In the genomic region with DNA sequence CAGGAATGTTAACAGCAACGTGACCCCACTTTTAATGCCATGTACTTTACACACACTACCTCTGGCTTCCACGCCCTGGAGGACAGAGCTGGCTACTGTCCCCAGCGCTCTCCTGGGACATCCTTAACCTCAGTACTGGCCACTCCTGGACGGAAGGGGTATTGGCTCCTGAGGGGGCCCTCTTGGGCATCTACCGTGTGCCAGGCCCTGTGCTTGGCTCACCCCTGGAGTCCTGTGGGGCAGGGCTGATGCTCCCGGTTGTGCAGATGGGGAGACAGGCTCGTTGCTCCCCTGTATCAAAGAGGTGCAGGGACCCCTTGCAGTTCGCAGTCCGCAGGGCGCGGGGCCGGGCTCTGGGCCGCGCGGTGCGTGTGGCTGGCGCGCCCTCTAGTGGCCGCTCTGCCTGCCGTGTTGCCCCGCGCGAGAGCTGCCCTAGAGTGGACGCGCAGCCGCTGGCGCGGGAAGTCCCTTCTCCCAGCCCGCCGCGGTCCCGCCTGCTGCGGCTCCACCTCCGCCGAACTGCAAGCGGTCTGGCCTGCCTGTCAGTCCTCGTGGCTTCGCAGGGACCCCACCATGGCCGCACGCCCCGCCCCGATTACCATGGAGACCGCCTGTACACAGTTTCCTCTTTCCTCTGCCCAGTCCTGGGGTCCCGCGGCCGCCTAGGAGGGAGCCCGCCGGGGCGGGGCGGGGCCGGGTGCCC, we compare ENCODE assay signal across 1 cellular context.
A peak's percentile ranks its signal among the peaks of the same experiment; 100 is the strongest.
TF ChIP-seq lines count a peak whose summit lies in the region.

A gene with protein sequence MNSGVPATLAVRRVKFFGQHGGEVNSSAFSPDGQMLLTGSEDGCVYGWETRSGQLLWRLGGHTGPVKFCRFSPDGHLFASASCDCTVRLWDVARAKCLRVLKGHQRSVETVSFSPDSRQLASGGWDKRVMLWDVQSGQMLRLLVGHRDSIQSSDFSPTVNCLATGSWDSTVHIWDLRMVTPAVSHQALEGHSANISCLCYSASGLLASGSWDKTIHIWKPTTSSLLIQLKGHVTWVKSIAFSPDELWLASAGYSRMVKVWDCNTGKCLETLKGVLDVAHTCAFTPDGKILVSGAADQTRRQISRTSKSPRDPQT (plus strand): TSS at position 632 of the 703 bp plus-strand sequence. CDS start 72 bp downstream, outside the sequence.

TF ChIP-seq in HepG2, 621 proteins besides CTCF, POLR2A, EP300 and RAD21 (continued from another document and continues in another):
- TF ChIP-seq, protein P1, sequence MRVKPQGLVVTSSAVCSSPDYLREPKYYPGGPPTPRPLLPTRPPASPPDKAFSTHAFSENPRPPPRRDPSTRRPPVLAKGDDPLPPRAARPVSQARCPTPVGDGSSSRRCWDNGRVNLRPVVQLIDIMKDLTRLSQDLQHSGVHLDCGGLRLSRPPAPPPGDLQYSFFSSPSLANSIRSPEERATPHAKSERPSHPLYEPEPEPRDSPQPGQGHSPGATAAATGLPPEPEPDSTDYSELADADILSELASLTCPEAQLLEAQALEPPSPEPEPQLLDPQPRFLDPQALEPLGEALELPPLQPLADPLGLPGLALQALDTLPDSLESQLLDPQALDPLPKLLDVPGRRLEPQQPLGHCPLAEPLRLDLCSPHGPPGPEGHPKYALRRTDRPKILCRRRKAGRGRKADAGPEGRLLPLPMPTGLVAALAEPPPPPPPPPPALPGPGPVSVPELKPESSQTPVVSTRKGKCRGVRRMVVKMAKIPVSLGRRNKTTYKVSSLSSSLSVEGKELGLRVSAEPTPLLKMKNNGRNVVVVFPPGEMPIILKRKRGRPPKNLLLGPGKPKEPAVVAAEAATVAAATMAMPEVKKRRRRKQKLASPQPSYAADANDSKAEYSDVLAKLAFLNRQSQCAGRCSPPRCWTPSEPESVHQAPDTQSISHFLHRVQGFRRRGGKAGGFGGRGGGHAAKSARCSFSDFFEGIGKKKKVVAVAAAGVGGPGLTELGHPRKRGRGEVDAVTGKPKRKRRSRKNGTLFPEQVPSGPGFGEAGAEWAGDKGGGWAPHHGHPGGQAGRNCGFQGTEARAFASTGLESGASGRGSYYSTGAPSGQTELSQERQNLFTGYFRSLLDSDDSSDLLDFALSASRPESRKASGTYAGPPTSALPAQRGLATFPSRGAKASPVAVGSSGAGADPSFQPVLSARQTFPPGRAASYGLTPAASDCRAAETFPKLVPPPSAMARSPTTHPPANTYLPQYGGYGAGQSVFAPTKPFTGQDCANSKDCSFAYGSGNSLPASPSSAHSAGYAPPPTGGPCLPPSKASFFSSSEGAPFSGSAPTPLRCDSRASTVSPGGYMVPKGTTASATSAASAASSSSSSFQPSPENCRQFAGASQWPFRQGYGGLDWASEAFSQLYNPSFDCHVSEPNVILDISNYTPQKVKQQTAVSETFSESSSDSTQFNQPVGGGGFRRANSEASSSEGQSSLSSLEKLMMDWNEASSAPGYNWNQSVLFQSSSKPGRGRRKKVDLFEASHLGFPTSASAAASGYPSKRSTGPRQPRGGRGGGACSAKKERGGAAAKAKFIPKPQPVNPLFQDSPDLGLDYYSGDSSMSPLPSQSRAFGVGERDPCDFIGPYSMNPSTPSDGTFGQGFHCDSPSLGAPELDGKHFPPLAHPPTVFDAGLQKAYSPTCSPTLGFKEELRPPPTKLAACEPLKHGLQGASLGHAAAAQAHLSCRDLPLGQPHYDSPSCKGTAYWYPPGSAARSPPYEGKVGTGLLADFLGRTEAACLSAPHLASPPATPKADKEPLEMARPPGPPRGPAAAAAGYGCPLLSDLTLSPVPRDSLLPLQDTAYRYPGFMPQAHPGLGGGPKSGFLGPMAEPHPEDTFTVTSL (CRISPR knock-in tag; IDR thresholded peaks at IDR 0.05; ENCODE audit: borderline replicate concordance): no peak
- TF ChIP-seq DNMT3B (CRISPR knock-in tag; conservative IDR thresholded peaks at IDR 0.05) (no peak), ZNF256 (CRISPR knock-in tag; conservative IDR thresholded peaks at IDR 0.05) (no peak), PTBP1 (IDR thresholded peaks at IDR 0.05; ENCODE audit: low read depth, low read length, poor library complexity, severe bottlenecking) (peak; percentile 49), ZNF788 (CRISPR knock-in tag; IDR thresholded peaks at IDR 0.05; ENCODE audit: borderline replicate concordance) (peak; percentile 1; the same call in 1 of the 2 replicates), EEA1 (CRISPR knock-in tag; IDR thresholded peaks at IDR 0.05; ENCODE audit: borderline replicate concordance) (0 out of 2 replicates have a peak, but pooled peaks have one; percentile 36), TSC22D2 (CRISPR knock-in tag; IDR thresholded peaks at IDR 0.05; ENCODE audit: borderline replicate concordance) (no peak), ZNF563 (CRISPR knock-in tag; IDR thresholded peaks at IDR 0.05) (peak; percentile 66; the same call in 1 of the 2 replicates), KDM5A (IDR thresholded peaks at IDR 0.05; ENCODE audit: borderline replicate concordance, low read length) (peak; percentile 84), CHD2 (IDR thresholded peaks at IDR 0.05; ENCODE audit: low read depth, low read length) (peak; percentile 37; the same call in 1 of the 2 replicates), HDAC2 (CRISPR knock-in tag; IDR thresholded peaks at IDR 0.05) (peak; percentile 32; the same call in 1 of the 2 replicates), STAG1 (CRISPR knock-in tag; IDR thresholded peaks at IDR 0.05) (peak; percentile 98), SALL1 (CRISPR knock-in tag; IDR thresholded peaks at IDR 0.05) (peak; percentile 77), SMC3 (IDR thresholded peaks at IDR 0.05; ENCODE audit: low read length) (peak; percentile 21), HDAC1 (CRISPR knock-in tag; IDR thresholded peaks at IDR 0.05) (0 out of 2 replicates have a peak, but pooled peaks have one; percentile 24), HNF4G (IDR thresholded peaks at IDR 0.05; ENCODE audit: borderline replicate concordance, low read depth, low read length) (no peak), HNF4G (CRISPR knock-in tag; IDR thresholded peaks at IDR 0.05; ENCODE audit: borderline replicate concordance, low read depth) (no peak), RCOR2 (CRISPR knock-in tag; IDR thresholded peaks at IDR 0.05) (peak; percentile 42; the same call in 1 of the 2 replicates), ZNF737 (CRISPR knock-in tag; IDR thresholded peaks at IDR 0.05; ENCODE audit: borderline replicate concordance) (no peak), KLF16 (CRISPR knock-in tag; IDR thresholded peaks at IDR 0.05) (peak in 1 of 2 experiments; percentile 32; a peak in 1 of 4 replicates), FOXA3 (CRISPR knock-in tag; IDR thresholded peaks at IDR 0.05) (peak; percentile 38), ZSCAN21 (CRISPR knock-in tag; IDR thresholded peaks at IDR 0.05; ENCODE audit: borderline replicate concordance) (peak; percentile 55; the same call in 1 of the 2 replicates), RFXAP (CRISPR knock-in tag; IDR thresholded peaks at IDR 0.05; ENCODE audit: borderline replicate concordance) (peak; percentile 37; the same call in 1 of the 2 replicates), GATAD1 (CRISPR knock-in tag; IDR thresholded peaks at IDR 0.05) (peak; percentile 59), MYC (CRISPR knock-in tag; IDR thresholded peaks at IDR 0.05; ENCODE audit: borderline replicate concordance) (peak; percentile 65; the same call in 1 of the 2 replicates), FOXP1 (IDR thresholded peaks at IDR 0.05) (no peak), FOXP1 (CRISPR knock-in tag; IDR thresholded peaks at IDR 0.05) (no peak), TCF7 (IDR thresholded peaks at IDR 0.05; ENCODE audit: low read depth) (no peak), WIZ (CRISPR knock-in tag; IDR thresholded peaks at IDR 0.05) (0 out of 2 replicates have a peak, but pooled peaks have one; percentile 63), ESRRA (CRISPR knock-in tag; IDR thresholded peaks at IDR 0.05; ENCODE audit: low read depth) (no peak), ZMYM4 (CRISPR knock-in tag; IDR thresholded peaks at IDR 0.05) (peak; percentile 52; the same call in 1 of the 2 replicates), HIVEP1 (CRISPR knock-in tag; IDR thresholded peaks at IDR 0.05) (peak; percentile 72; the same call in 1 of the 2 replicates), ZNF564 (CRISPR knock-in tag; IDR thresholded peaks at IDR 0.05) (0 out of 2 replicates have a peak, but pooled peaks have one; percentile 33), KAT8 (CRISPR knock-in tag; IDR thresholded peaks at IDR 0.05) (peak; percentile 43; the same call in 1 of the 2 replicates), MED1 (CRISPR knock-in tag; IDR thresholded peaks at IDR 0.05) (peak; percentile 28; the same call in 1 of the 2 replicates), ZNF746 (CRISPR knock-in tag; IDR thresholded peaks at IDR 0.05) (no peak), TEAD2 (CRISPR knock-in tag; IDR thresholded peaks at IDR 0.05) (no peak), NFATC3 (CRISPR knock-in tag; IDR thresholded peaks at IDR 0.05) (no peak), CC2D1A (CRISPR knock-in tag; IDR thresholded peaks at IDR 0.05) (no peak), ZNF121 (CRISPR knock-in tag; IDR thresholded peaks at IDR 0.05) (peak; percentile 20; the same call in 1 of the 2 replicates), SALL2 (CRISPR knock-in tag; IDR thresholded peaks at IDR 0.05) (peak; percentile 73), ISL2 (CRISPR knock-in tag; IDR thresholded peaks at IDR 0.05) (0 out of 2 replicates have a peak, but pooled peaks have one; percentile 33), SPEN (CRISPR knock-in tag; IDR thresholded peaks at IDR 0.05; ENCODE audit: low read depth) (0 out of 2 replicates have a peak, but pooled peaks have one; percentile 23), HOXD1 (CRISPR knock-in tag; IDR thresholded peaks at IDR 0.05) (0 out of 2 replicates have a peak, but pooled peaks have one; percentile 43), ZBTB8A (CRISPR knock-in tag; IDR thresholded peaks at IDR 0.05; ENCODE audit: borderline replicate concordance, low read depth) (no peak), ZNF619 (CRISPR knock-in tag; IDR thresholded peaks at IDR 0.05) (peak; percentile 55; the same call in 1 of the 2 replicates), ZSCAN31 (CRISPR knock-in tag; IDR thresholded peaks at IDR 0.05; ENCODE audit: low read depth) (no peak), ZNF652 (CRISPR knock-in tag; IDR thresholded peaks at IDR 0.05; ENCODE audit: borderline replicate concordance, low read depth) (no peak), ZNF879 (CRISPR knock-in tag; IDR thresholded peaks at IDR 0.05) (no peak), ZNF331 (CRISPR knock-in tag; IDR thresholded peaks at IDR 0.05) (peak; percentile 47; the same call in 1 of the 2 replicates), KDM3A (CRISPR knock-in tag; IDR thresholded peaks at IDR 0.05; ENCODE audit: low read depth) (peak; percentile 88), THAP11 (CRISPR knock-in tag; IDR thresholded peaks at IDR 0.05) (peak; percentile 64), ELF1 (CRISPR knock-in tag; IDR thresholded peaks at IDR 0.05) (peak; percentile 11; the same call in 1 of the 2 replicates), HMGA1 (CRISPR knock-in tag; conservative IDR thresholded peaks at IDR 0.05) (no peak), ZNF484 (CRISPR knock-in tag; IDR thresholded peaks at IDR 0.05; ENCODE audit: borderline replicate concordance, low read depth) (no peak)
- TF ChIP-seq, protein P2, sequence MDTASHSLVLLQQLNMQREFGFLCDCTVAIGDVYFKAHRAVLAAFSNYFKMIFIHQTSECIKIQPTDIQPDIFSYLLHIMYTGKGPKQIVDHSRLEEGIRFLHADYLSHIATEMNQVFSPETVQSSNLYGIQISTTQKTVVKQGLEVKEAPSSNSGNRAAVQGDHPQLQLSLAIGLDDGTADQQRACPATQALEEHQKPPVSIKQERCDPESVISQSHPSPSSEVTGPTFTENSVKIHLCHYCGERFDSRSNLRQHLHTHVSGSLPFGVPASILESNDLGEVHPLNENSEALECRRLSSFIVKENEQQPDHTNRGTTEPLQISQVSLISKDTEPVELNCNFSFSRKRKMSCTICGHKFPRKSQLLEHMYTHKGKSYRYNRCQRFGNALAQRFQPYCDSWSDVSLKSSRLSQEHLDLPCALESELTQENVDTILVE (CRISPR knock-in tag; IDR thresholded peaks at IDR 0.05): no peak
- TF ChIP-seq, protein P3, sequence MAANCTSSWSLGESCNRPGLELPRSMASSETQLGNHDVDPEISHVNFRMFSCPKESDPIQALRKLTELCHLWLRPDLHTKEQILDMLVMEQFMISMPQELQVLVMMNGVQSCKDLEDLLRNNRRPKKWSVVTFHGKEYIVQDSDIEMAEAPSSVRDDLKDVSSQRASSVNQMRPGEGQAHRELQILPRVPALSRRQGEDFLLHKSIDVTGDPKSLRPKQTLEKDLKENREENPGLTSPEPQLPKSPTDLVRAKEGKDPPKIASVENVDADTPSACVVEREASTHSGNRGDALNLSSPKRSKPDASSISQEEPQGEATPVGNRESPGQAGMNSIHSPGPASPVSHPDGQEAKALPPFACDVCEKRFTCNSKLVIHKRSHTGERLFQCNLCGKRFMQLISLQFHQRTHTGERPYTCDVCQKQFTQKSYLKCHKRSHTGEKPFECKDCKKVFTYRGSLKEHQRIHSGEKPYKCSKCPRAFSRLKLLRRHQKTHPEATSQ (CRISPR knock-in tag; IDR thresholded peaks at IDR 0.05; ENCODE audit: borderline replicate concordance): no peak
- TF ChIP-seq, protein P4, sequence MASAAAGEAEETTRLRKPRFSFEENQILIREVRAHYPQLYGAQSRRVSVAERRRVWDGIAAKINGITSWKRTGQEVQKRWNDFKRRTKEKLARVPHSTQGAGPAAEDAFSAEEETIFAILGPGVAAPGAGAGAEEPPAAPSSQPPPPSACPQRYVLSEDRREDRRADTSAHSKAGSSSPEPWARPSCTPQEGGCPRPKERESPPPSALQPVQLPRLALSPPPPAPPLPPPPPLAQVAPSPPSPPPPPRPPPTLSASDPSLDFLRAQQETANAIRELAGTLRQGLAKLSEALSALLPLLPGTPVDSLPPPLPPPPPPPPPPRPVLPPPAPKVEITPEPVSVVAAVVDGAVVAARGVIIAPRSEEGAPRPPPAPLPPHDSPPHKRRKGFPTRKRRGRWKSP (CRISPR knock-in tag; IDR thresholded peaks at IDR 0.05): peak; percentile 63; the same call in 1 of the 2 replicates
- TF ChIP-seq, protein P5, sequence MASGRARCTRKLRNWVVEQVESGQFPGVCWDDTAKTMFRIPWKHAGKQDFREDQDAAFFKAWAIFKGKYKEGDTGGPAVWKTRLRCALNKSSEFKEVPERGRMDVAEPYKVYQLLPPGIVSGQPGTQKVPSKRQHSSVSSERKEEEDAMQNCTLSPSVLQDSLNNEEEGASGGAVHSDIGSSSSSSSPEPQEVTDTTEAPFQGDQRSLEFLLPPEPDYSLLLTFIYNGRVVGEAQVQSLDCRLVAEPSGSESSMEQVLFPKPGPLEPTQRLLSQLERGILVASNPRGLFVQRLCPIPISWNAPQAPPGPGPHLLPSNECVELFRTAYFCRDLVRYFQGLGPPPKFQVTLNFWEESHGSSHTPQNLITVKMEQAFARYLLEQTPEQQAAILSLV (CRISPR knock-in tag; IDR thresholded peaks at IDR 0.05; ENCODE audit: borderline replicate concordance): peak; percentile 80; the same call in 1 of the 2 replicates
- TF ChIP-seq, protein P6, sequence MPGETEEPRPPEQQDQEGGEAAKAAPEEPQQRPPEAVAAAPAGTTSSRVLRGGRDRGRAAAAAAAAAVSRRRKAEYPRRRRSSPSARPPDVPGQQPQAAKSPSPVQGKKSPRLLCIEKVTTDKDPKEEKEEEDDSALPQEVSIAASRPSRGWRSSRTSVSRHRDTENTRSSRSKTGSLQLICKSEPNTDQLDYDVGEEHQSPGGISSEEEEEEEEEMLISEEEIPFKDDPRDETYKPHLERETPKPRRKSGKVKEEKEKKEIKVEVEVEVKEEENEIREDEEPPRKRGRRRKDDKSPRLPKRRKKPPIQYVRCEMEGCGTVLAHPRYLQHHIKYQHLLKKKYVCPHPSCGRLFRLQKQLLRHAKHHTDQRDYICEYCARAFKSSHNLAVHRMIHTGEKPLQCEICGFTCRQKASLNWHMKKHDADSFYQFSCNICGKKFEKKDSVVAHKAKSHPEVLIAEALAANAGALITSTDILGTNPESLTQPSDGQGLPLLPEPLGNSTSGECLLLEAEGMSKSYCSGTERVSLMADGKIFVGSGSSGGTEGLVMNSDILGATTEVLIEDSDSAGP (CRISPR knock-in tag; IDR thresholded peaks at IDR 0.05; ENCODE audit: borderline replicate concordance): peak; percentile 86
